In genomic region chr10:5448333-5449048, GRCh38 we compare ENCODE assay signal across 1 cellular context.
TF ChIP-seq lines count a peak whose summit lies in the region.

No MANE protein-coding gene starts in this region.

TF ChIP-seq in endothelial cell of umbilical vein, 7 proteins besides CTCF, POLR2A, EP300 and RAD21:
- TF ChIP-seq POLR2AphosphoS5 (IDR thresholded peaks at IDR 0.05; ENCODE audit: insufficient read depth, low read depth, low read length) (no peak), FOS (IDR thresholded peaks at IDR 0.05; ENCODE audit: borderline replicate concordance, insufficient read depth, low read length) (no peak)
